ENCODE assay signal across 8 cellular contexts in the genomic region with DNA sequence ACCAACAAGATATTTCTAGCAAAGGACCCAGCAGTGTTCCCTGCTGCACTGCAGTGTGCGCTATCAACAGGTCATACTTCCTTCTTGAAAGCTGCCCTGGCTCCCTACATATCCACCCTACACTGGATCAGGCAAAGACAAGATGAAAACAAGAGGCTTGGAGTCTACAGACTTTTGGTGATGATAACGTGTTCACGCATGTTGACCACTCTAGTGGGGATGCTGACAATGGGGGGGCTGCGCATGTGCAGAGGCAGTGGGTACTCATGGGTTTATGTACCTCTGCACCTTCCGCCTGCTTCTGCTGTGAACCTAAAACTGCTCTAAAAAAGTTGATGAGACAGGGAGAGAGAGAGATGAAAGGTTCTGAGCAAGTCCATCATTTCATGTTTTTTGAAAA. TPM values are rescaled to one million over a fixed set of nuclear protein-coding genes. Genes with fewer than 3 reads are reported as not detected.
DNase-seq lines count a peak whose midpoint lies in the region; ATAC-seq and TF ChIP-seq lines count a peak whose summit lies in the region.

No MANE protein-coding gene starts in this region.

- H3K4me1 Mint-ChIP-seq in progenitor cell of endocrine pancreas (ENCODE audit: low read depth) = peaks cover 16% of the 10 kb centered on the region

- H3K27ac ChIP-seq in SJSA1 (peak overlapping the region; percentile 22), upper lobe of right lung (no peak overlapping the region)

- H3K27me3 ChIP-seq in SJSA1 (replicated peaks) (no peaks in the 10 kb centered on the region), upper lobe of right lung (no peaks in the 10 kb centered on the region)

- H3K9me3 ChIP-seq in SJSA1 (replicated peaks) (no peaks in the 10 kb centered on the region), upper lobe of right lung (no peaks in the 10 kb centered on the region)

- peaks cover 95% of the 10 kb centered on the region for H3K36me3 ChIP-seq in SJSA1
- H3K36me3 ChIP-seq in upper lobe of right lung = peaks cover 81% of the 10 kb centered on the region

- no peak overlapping the region for H3K4me3 Mint-ChIP-seq in progenitor cell of endocrine pancreas (ENCODE audit: low read depth)

- peaks cover 33% of the 10 kb centered on the region for H3K36me3 Mint-ChIP-seq in progenitor cell of endocrine pancreas (ENCODE audit: insufficient read depth)

- peak overlapping the region; percentile 37 for H3K27ac Mint-ChIP-seq in progenitor cell of endocrine pancreas

- intact Hi-C loops in upper lobe of right lung (cut with DNase I) = no loop called here

- no peak for ATAC-seq in upper lobe of right lung

- H3K4me1 ChIP-seq in SJSA1 (replicated peaks) (peaks cover 58% of the 10 kb centered on the region), upper lobe of right lung (peaks cover 62% of the 10 kb centered on the region)

- no peak for TF ChIP-seq CTCF in GM12865 (IDR thresholded peaks at IDR 0.05; ENCODE audit: insufficient read depth, low read depth, low read length, missing control alignments)
- no peak for TF ChIP-seq CTCF in epithelial cell of esophagus (IDR thresholded peaks at IDR 0.05; ENCODE audit: insufficient read depth, low read depth, low read length, missing control alignments)
- TF ChIP-seq CTCF in progenitor cell of endocrine pancreas (IDR thresholded peaks at IDR 0.05; ENCODE audit: unreplicated experiment) = no peak
- no peak for TF ChIP-seq CTCF in upper lobe of right lung (IDR thresholded peaks at IDR 0.05)

- no peaks in the 10 kb centered on the region for H3K27me3 Mint-ChIP-seq in progenitor cell of endocrine pancreas

- H3K4me3 ChIP-seq in GM12865 (ENCODE audit: low read depth, low read length) = peak overlapping the region; percentile 56
- no peak overlapping the region for H3K4me3 ChIP-seq in SJSA1
- H3K4me3 ChIP-seq in epithelial cell of esophagus (ENCODE audit: low read length) = peak overlapping the region; percentile 32
- H3K4me3 ChIP-seq in upper lobe of right lung = no peak overlapping the region

- DNase-seq in GM12865 (ENCODE audit: low read depth) (no peak), SJSA1 (ENCODE audit: low read depth in 1 of 2, low spot score in 2 of 2) (no peak), epithelial cell of esophagus (ENCODE audit: low read depth) (no peak), progenitor cell of endocrine pancreas (ENCODE audit: low spot score, unreplicated experiment) (no peak), upper lobe of right lung (no peak), cerebellar nuclear complex (lab: John Stamatoyannopoulos, UW) (no peak), superior temporal gyrus (ENCODE audit: extremely low spot score) (no peak), middle frontal gyrus (ENCODE audit: extremely low spot score, low spot score) (no peak)

- H3K9me3 Mint-ChIP-seq in progenitor cell of endocrine pancreas (ENCODE audit: low read depth) = no peaks in the 10 kb centered on the region

RNA-seq across cellular contexts. Expression of a gene that starts 5.5 kb away (rescaled TPM):
- 2,197 and 2,590 TPM in 2 replicates for total RNA-seq in SJSA1 (2014; rRNA removed; shearing (Covaris generic))
- total RNA-seq in progenitor cell of endocrine pancreas (444 and 493 TPM in 2 replicates), upper lobe of right lung (640 TPM)

RNA-seq across cellular contexts. Expression of a gene that starts 55.6 kb away (rescaled TPM):
- total RNA-seq in SJSA1 (2014; rRNA removed; shearing (Covaris generic)) = 15.7 and 25.4 TPM in 2 replicates
- 308 and 329 TPM in 2 replicates for total RNA-seq in progenitor cell of endocrine pancreas
- total RNA-seq in upper lobe of right lung = 99.6 TPM

Comparison
In these comparisons a context has a peak if more than half of its experiments do, and no peak if none do; other contexts are left out.
1. H3K4me3 ChIP-seq: peak in GM12865 (single experiment) and epithelial cell of esophagus (single experiment); none in SJSA1 (single experiment) and upper lobe of right lung (single experiment).